ENCODE assay signal across 1 cellular context in genomic region chr10:77889277-77889903, GRCh38.
TF ChIP-seq lines count a peak whose summit lies in the region.

No MANE protein-coding gene starts in this region.

TF ChIP-seq in HepG2, 621 proteins besides CTCF, POLR2A, EP300 and RAD21 (continued from another document):
- TF ChIP-seq STAT6 (CRISPR knock-in tag; IDR thresholded peaks at IDR 0.05; ENCODE audit: borderline replicate concordance): no peak
- peak; percentile 62 for TF ChIP-seq POLR2G (IDR thresholded peaks at IDR 0.05; ENCODE audit: low read depth, low read length)
- peak; percentile 73 for TF ChIP-seq ZNF263 (CRISPR knock-in tag; IDR thresholded peaks at IDR 0.05)
- TF ChIP-seq ZNF766 (CRISPR knock-in tag; IDR thresholded peaks at IDR 0.05; ENCODE audit: borderline replicate concordance): no peak
- no peak for TF ChIP-seq THAP9 (CRISPR knock-in tag; IDR thresholded peaks at IDR 0.05; ENCODE audit: borderline replicate concordance)
- TF ChIP-seq ELF3 (CRISPR knock-in tag; IDR thresholded peaks at IDR 0.05): no peak; the same call in 1 of the 2 replicates
- TF ChIP-seq HBP1 (CRISPR knock-in tag; IDR thresholded peaks at IDR 0.05; ENCODE audit: low read depth): peak; percentile 64; the same call in 1 of the 2 replicates
- peak; percentile 62 for TF ChIP-seq HOXA3 (CRISPR knock-in tag; IDR thresholded peaks at IDR 0.05)
- no peak for TF ChIP-seq ZNF564 (CRISPR knock-in tag; IDR thresholded peaks at IDR 0.05)
- TF ChIP-seq JDP2 (CRISPR knock-in tag; IDR thresholded peaks at IDR 0.05; ENCODE audit: borderline replicate concordance): no peak
- TF ChIP-seq BHLHE40 (IDR thresholded peaks at IDR 0.05; ENCODE audit: low read length): no peak
- no peak for TF ChIP-seq RFX3 (CRISPR knock-in tag; IDR thresholded peaks at IDR 0.05)
- TF ChIP-seq SATB2 (CRISPR knock-in tag; IDR thresholded peaks at IDR 0.05): 0 out of 2 replicates have a peak, but pooled peaks have one; percentile 4
- no peak for TF ChIP-seq ZNF83 (CRISPR knock-in tag; IDR thresholded peaks at IDR 0.05; ENCODE audit: borderline replicate concordance)
- TF ChIP-seq PAX8 (CRISPR knock-in tag; IDR thresholded peaks at IDR 0.05; ENCODE audit: borderline replicate concordance): no peak
- TF ChIP-seq ZNF205 (CRISPR knock-in tag; IDR thresholded peaks at IDR 0.05): no peak
- TF ChIP-seq JUND (CRISPR knock-in tag; IDR thresholded peaks at IDR 0.05): 0 out of 2 replicates have a peak, but pooled peaks have one; percentile 15
- TF ChIP-seq KDM2A (CRISPR knock-in tag; IDR thresholded peaks at IDR 0.05; ENCODE audit: borderline replicate concordance, low read depth): 0 out of 2 replicates have a peak, but pooled peaks have one; percentile 49
- TF ChIP-seq ZNF101 (CRISPR knock-in tag; IDR thresholded peaks at IDR 0.05; ENCODE audit: borderline replicate concordance, low read depth): no peak
- 0 out of 2 replicates have a peak, but pooled peaks have one; percentile 50 for TF ChIP-seq HNF1B (CRISPR knock-in tag; IDR thresholded peaks at IDR 0.05)
- no peak for TF ChIP-seq ZBTB7B (CRISPR knock-in tag; IDR thresholded peaks at IDR 0.05)
- 0 out of 2 replicates have a peak, but pooled peaks have one; percentile 31 for TF ChIP-seq MIER2 (CRISPR knock-in tag; IDR thresholded peaks at IDR 0.05)
- TF ChIP-seq FOSL2 (CRISPR knock-in tag; IDR thresholded peaks at IDR 0.05): peak; percentile 47
- peak; percentile 58 for TF ChIP-seq ZFX (CRISPR knock-in tag; IDR thresholded peaks at IDR 0.05; ENCODE audit: low read depth)
- TF ChIP-seq ZNF160 (CRISPR knock-in tag; IDR thresholded peaks at IDR 0.05): no peak
- no peak for TF ChIP-seq THAP8 (CRISPR knock-in tag; IDR thresholded peaks at IDR 0.05; ENCODE audit: borderline replicate concordance)
- no peak for TF ChIP-seq ZNF335 (CRISPR knock-in tag; IDR thresholded peaks at IDR 0.05)
